Comparison of ENCODE assay signal across 10 cellular contexts in the genomic region with DNA sequence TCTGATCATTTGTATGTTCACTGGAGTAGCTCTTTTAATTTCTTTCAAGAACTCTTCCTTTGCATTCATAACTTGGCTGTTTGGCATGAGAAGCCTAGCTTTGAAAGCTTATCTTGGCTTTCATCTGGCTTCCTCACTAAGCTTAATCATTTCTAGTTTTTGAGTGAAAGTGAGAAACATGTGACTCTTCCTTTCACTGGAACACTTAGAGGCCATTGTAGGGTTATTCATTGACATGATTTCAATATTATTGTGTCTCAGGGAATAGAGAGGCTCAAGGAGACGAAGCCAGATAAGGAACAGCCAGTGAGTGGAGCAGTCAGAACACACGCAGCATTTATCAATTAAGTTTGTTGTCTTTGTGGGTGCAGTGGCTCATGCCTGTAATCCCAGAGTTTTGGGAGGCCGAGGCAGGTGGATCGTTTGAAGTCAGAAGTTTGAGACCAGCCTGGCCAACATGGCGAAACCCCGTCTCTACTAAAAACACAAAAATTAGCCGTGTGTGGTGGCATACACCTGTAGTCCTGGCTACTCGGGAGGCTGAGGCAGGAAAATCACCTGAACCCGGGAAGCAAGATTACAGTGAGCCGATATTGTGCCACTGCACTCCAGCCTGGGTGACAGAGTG.
DNase-seq lines count a peak whose midpoint lies in the region; ATAC-seq and TF ChIP-seq lines count a peak whose summit lies in the region.
"Had no signal": no experiment of that assay in that cellular context is flagged by ENCODE, and none has a peak within 500 bp of the region (broad histone marks: within the 10 kb centered on the region; RNA-seq: fewer than 3 reads in every experiment).

No MANE protein-coding gene starts in this region.

- H3K27ac ChIP-seq in body of pancreas (peak overlapping the region in 3 of 4 donors; percentile 36 to 59 (median 41)), uterus (no peak overlapping the region)
- H3K27ac ChIP-seq: epithelial cell of prostate had no signal

- peaks cover 0 to 12% of the 10 kb centered on the region in 2 donors for H3K36me3 Mint-ChIP-seq in activated naive CD4-positive, alpha-beta T cell treated with anti-CD3 and anti-CD28 coated beads, Interleukin-2, amount 50 U/mL, for 72 hours
- peaks cover 10% of the 10 kb centered on the region for H3K36me3 Mint-ChIP-seq in stimulated activated naive CD8-positive, alpha-beta T cell treated with anti-CD3 and anti-CD28 coated beads, Interleukin-15, Interleukin-2, amounts not matched to agents 100 ng/mL and 50 ng/mL, for 24 hours (ENCODE audit: low read depth)

- H3K27me3 ChIP-seq in body of pancreas (no peaks in the 10 kb centered on the region), uterus (no peaks in the 10 kb centered on the region)

- peak overlapping the region in 1 of 2 donors; percentile 60 for H3K27ac Mint-ChIP-seq in activated naive CD4-positive, alpha-beta T cell treated with anti-CD3 and anti-CD28 coated beads, Interleukin-2, amount 50 U/mL, for 72 hours
- peak overlapping the region; percentile 94 for H3K27ac Mint-ChIP-seq in stimulated activated naive CD8-positive, alpha-beta T cell treated with anti-CD3 and anti-CD28 coated beads, Interleukin-15, Interleukin-2, amounts not matched to agents 100 ng/mL and 50 ng/mL, for 24 hours

- intact Hi-C loops in body of pancreas (cut with DNase I), result no loop called here
- intact Hi-C loops in uterus (cut with DNase I; ENCODE audit: low total_unique reads), result no loop called here
- intact Hi-C loops in posterior vena cava (cut with DNase I), result loop anchor here in 1 of 2 donors (5.0 kb wide), 1 partner anchor 1988 kb away; no protein-coding TSS in a partner anchor

- H3K36me3 ChIP-seq in body of pancreas (replicated peaks in 1 of 2; ENCODE audit: insufficient read depth in 1 of 2, low read depth in 2 of 2) (no peaks in the 10 kb centered on the region), uterus (no peaks in the 10 kb centered on the region)

- peaks cover 0 to 11% of the 10 kb centered on the region in 2 donors for H3K9me3 Mint-ChIP-seq in activated naive CD4-positive, alpha-beta T cell treated with anti-CD3 and anti-CD28 coated beads, Interleukin-2, amount 50 U/mL, for 72 hours
- H3K9me3 Mint-ChIP-seq in stimulated activated naive CD8-positive, alpha-beta T cell treated with anti-CD3 and anti-CD28 coated beads, Interleukin-15, Interleukin-2, amounts not matched to agents 100 ng/mL and 50 ng/mL, for 24 hours, result no peaks in the 10 kb centered on the region

- peaks cover 43% of the 10 kb centered on the region for H3K4me1 Mint-ChIP-seq in stimulated activated naive CD8-positive, alpha-beta T cell treated with anti-CD3 and anti-CD28 coated beads, Interleukin-15, Interleukin-2, amounts not matched to agents 100 ng/mL and 50 ng/mL, for 24 hours (ENCODE audit: low read depth)

- peak overlapping the region; percentile 56 for H3K4me3 Mint-ChIP-seq in stimulated activated naive CD8-positive, alpha-beta T cell treated with anti-CD3 and anti-CD28 coated beads, Interleukin-15, Interleukin-2, amounts not matched to agents 100 ng/mL and 50 ng/mL, for 24 hours

- H3K4me3 ChIP-seq in body of pancreas (no peak overlapping the region), uterus (no peak overlapping the region)

- peak; percentile 78 to 84 for ATAC-seq in activated naive CD4-positive, alpha-beta T cell treated with anti-CD3 and anti-CD28 coated beads, Interleukin-2, amount 50 U/mL, for 72 hours
- ATAC-seq in HG03097 (IDR thresholded peaks at IDR 0.05; ENCODE audit: low FRiP score, unreplicated experiment) (peak; percentile 40), body of pancreas (peak; percentile 79)

- no peaks in the 10 kb centered on the region for H3K27me3 Mint-ChIP-seq in stimulated activated naive CD8-positive, alpha-beta T cell treated with anti-CD3 and anti-CD28 coated beads, Interleukin-15, Interleukin-2, amounts not matched to agents 100 ng/mL and 50 ng/mL, for 24 hours

- no peak for DNase-seq in activated naive CD4-positive, alpha-beta T cell treated with anti-CD3 and anti-CD28 coated beads, Interleukin-2, amount 50 U/mL, for 72 hours (ENCODE audit: low spot score in 2 of 2)
- no peak for DNase-seq in activated naive CD4-positive, alpha-beta T cell (lab: John Stamatoyannopoulos, UW)
- DNase-seq in body of pancreas (no peak), uterus (no peak), posterior vena cava (ENCODE audit: low spot score) (no peak)
- no peak for DNase-seq in effector CD4-positive, alpha-beta T cell
- DNase-seq: KG1 had no signal

- H3K4me1 ChIP-seq in body of pancreas (peaks cover 11% of the 10 kb centered on the region), uterus (no peaks in the 10 kb centered on the region)

- WGBS in body of pancreas, 2 donors, result 73 to 76% methylated on average over 9 to 10 of the region's 10 CpGs

- TF ChIP-seq CTCF in body of pancreas (IDR thresholded peaks at IDR 0.05) (no peak), uterus (IDR thresholded peaks at IDR 0.05) (no peak)

- no peaks in the 10 kb centered on the region for H3K9me3 ChIP-seq in body of pancreas
- no peaks in the 10 kb centered on the region for H3K9me3 ChIP-seq in uterus

- TF ChIP-seq POLR2A in body of pancreas (IDR thresholded peaks at IDR 0.05) (no peak), uterus (IDR thresholded peaks at IDR 0.05) (no peak)

Comparison
In these comparisons a context has a peak if more than half of its experiments do, and no peak if none do; other contexts are left out.
1. H3K27ac ChIP-seq: peak in body of pancreas (3 of 4); none in uterus (0 of 2).
2. Peak in every context shown above with its lines, with median percentiles within 50 percentile points of each other: ATAC-seq.